In the genomic region with DNA sequence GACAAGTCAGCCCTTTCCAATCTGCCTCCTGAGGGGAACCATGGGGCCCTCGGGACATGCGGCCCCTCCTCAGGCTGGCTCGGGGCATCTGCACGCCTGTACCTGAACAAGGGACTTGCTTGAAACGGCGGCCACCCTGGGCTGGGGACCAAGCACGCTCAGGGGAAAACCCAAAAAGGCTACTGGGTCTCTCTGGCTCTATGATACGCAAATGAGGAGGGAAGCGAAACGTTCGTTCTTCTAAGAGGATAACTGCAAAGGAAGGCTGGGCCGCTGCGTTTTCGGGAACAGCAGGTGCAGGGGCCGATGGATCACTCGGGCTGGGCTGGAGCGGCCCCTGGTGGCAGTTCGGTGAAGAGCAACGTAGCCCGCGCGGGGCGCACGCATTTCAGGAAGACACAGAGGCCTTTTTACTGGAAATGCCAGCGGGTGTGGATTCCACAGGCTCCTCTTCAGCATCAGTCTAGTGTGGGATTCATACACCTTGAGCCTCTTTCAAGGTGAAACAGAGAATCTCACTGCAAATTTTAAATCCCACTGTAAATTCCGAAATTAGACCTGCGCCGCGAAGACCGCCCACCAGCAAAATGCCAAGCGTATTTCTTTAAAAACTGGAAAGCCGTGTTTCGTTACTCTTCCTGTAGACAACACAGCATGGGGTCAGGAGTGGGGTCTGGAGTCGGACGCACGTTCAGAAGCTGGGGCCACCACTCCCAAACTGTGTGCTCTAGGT, we compare ENCODE assay signal across 8 cellular contexts. TPM values are rescaled to one million over a fixed set of nuclear protein-coding genes. Genes with fewer than 3 reads are reported as not detected.
DNase-seq lines count a peak whose midpoint lies in the region; ATAC-seq and TF ChIP-seq lines count a peak whose summit lies in the region.
"Not testable (repeated sequence)": the region's sequence is repeated elsewhere in the genome, so short reads cannot be mapped to it uniquely, and the experiment has no call there.

No MANE protein-coding gene starts in this region.

- not testable (repeated sequence) for H3K27me3 ChIP-seq in breast epithelium

- ATAC-seq in GM18909 (IDR thresholded peaks at IDR 0.05; ENCODE audit: poor library complexity, unreplicated experiment) = peak; percentile 78
- peak; percentile 77 for ATAC-seq in HG03095 (IDR thresholded peaks at IDR 0.05; ENCODE audit: unreplicated experiment)

- H3K36me3 ChIP-seq in breast epithelium = not testable (repeated sequence)

- intact Hi-C loops in breast epithelium (cut with DNase I; ENCODE audit: low total_unique reads) = not testable (repeated sequence)

- not testable (repeated sequence) for H3K4me3 ChIP-seq in breast epithelium

- TF ChIP-seq CTCF in breast epithelium (IDR thresholded peaks at IDR 0.05) = peak; percentile 71 to 77 (median 73)

- peak; percentile 79 for DNase-seq in AG08396 (ENCODE audit: low spot score)
- peak; percentile 34 for DNase-seq in NCI-H345 (lab: John Stamatoyannopoulos, UW)
- DNase-seq in activated CD4-positive, CD25-positive, alpha-beta regulatory T cell treated with anti-CD3 and anti-CD28 coated beads, Interleukin-2, amount 50 U/mL, for 72 hours = peak; percentile 92
- DNase-seq in breast epithelium (ENCODE audit: low spot score in 2 of 2) = peak; percentile 58 to 77
- peak; percentile 66 for DNase-seq in inferior parietal cortex (ENCODE audit: extremely low spot score)
- DNase-seq in stimulated activated CD4-positive, alpha-beta T cell treated with anti-CD3 and anti-CD28 coated beads, Interleukin-15, amount 100 ng/mL, for 48 hours (ENCODE audit: low read depth in 2 of 2) = peak; percentile 80 to 84

- H3K27ac ChIP-seq in breast epithelium = not testable (repeated sequence)

- H3K9me3 ChIP-seq in breast epithelium = not testable (repeated sequence)

- not testable (repeated sequence) for TF ChIP-seq POLR2A in breast epithelium (IDR thresholded peaks at IDR 0.05)

- H3K4me1 ChIP-seq in breast epithelium = not testable (repeated sequence)

RNA-seq across cellular contexts. Expression of gene CA5A, which starts 27.0 kb away (rescaled TPM):
- total RNA-seq in breast epithelium = not detected

RNA-seq across cellular contexts. Expression of gene SLC7A5, which starts 40.1 kb away (rescaled TPM):
- 1 to 10 TPM in 2 of 3 donors, under 1 TPM in 1; 0.48 to 7.3 (median 5.9) TPM for total RNA-seq in breast epithelium

RNA-seq across cellular contexts. Expression of gene BANP, which starts 41.9 kb away (rescaled TPM):
- 10 to 100 TPM; 21.9 to 45.4 (median 32.4) TPM for total RNA-seq in breast epithelium

Comparison
In these comparisons a context has a peak if more than half of its experiments do, and no peak if none do; other contexts are left out.
1. DNase-seq: peak in every context shown above with its lines; median percentile 92 in activated CD4-positive, CD25-positive, alpha-beta regulatory T cell treated with anti-CD3 and anti-CD28 coated beads, Interleukin-2, amount 50 U/mL, for 72 hours; 82 in stimulated activated CD4-positive, alpha-beta T cell treated with anti-CD3 and anti-CD28 coated beads, Interleukin-15, amount 100 ng/mL, for 48 hours; 79 in AG08396; 68 in breast epithelium; 66 in inferior parietal cortex; 34 in NCI-H345.